ENCODE assay signal across 26 cellular contexts in the genomic region with DNA sequence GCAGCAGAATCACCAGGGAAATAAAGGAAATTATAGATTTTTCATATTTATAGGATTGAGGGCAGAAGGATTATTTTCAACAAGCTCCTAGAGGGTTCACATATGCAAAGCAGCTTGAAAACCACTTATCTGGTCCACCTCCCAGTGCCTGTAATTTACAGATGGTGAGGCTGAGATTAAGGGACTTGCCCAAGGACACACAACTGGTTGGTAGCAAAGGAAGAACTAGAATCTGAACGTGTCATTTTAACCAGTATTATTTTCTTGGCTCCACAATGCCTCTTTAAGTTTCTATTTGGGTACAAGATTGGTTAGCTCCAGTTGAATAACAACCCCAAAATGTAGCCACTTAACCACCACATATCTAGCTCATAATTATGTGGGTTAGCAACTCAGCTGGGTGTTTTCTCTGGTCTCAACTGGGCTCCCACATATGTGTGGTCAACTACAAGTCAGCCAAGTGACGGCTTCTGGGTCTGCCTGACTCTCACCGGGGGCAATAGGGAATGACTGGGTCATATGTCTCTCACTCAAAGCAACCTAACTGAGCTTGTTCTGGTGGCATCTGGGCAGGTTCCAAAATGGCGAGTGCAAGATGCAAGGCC.
"Had no signal": no experiment of that assay in that cellular context is flagged by ENCODE, and none has a peak within 500 bp of the region (broad histone marks: within the 10 kb centered on the region; RNA-seq: fewer than 3 reads in every experiment).

No MANE protein-coding gene starts in this region.

- H3K4me1 Mint-ChIP-seq: activated naive CD8-positive, alpha-beta T cell treated with anti-CD3 and anti-CD28 coated beads, Interleukin-2, amount 10 ng/mL, durations not matched to agents 7 days and 5 days had no signal

- FAIRE-seq: bronchial epithelial cell, endothelial cell of umbilical vein, frontal cortex had no signal

- H3K27me3 Mint-ChIP-seq: effector memory CD8-positive, alpha-beta T cell; type B pancreatic cell had no signal

- H3K36me3 ChIP-seq: colonic mucosa, esophagus muscularis mucosa, left lung, neutrophil, ovary, right atrium auricular region had no signal

- H3K27ac Mint-ChIP-seq: activated naive CD8-positive, alpha-beta T cell treated with anti-CD3 and anti-CD28 coated beads, Interleukin-2, amount 10 ng/mL, durations not matched to agents 7 days and 5 days; effector memory CD8-positive, alpha-beta T cell; nephron; type B pancreatic cell; WTC11 had no signal

- ATAC-seq: effector memory CD8-positive, alpha-beta T cell; left lung; psoas muscle; WTC11 had no signal

- H3K36me3 Mint-ChIP-seq: activated naive CD8-positive, alpha-beta T cell treated with anti-CD3 and anti-CD28 coated beads, Interleukin-2, amount 10 ng/mL, durations not matched to agents 7 days and 5 days; type B pancreatic cell; WTC11 had no signal

- H3K27me3 ChIP-seq: colonic mucosa, esophagus muscularis mucosa, hepatocyte, left lung, neutrophil, ovary, right atrium auricular region, testis had no signal

- H3K4me3 Mint-ChIP-seq: activated naive CD8-positive, alpha-beta T cell treated with anti-CD3 and anti-CD28 coated beads, Interleukin-2, amount 10 ng/mL, durations not matched to agents 7 days and 5 days; effector memory CD8-positive, alpha-beta T cell; nephron; type B pancreatic cell; WTC11 had no signal

- DNase-seq: activated naive CD4-positive, alpha-beta T cell treated with Interleukin-2 at 50 U/mL for 16 hours; activated naive CD8-positive, alpha-beta T cell treated with anti-CD3 and anti-CD28 coated beads, Interleukin-2, amount 10 ng/mL, durations not matched to agents 7 days and 5 days; activated T-cell treated with anti-CD3 and anti-CD28 coated beads, Interleukin-2, amount 50 U/mL, for 1 hour; amniotic stem cell; colonic mucosa; dorsolateral prefrontal cortex; effector memory CD8-positive, alpha-beta T cell; glutamatergic neuron; kidney glomerular epithelial cell; left lung; ovary; psoas muscle; stimulated activated CD4-positive, alpha-beta T cell treated with anti-CD3 and anti-CD28 coated beads, Interleukin-1b, Interleukin-23, amount 100 ng/mL, for 48 hours; T-helper 1 cell; testis had no signal

- H3K4me3 ChIP-seq: colonic mucosa, dorsolateral prefrontal cortex, esophagus muscularis mucosa, hepatocyte, left lung, lung, ovary, psoas muscle, right atrium auricular region, testis had no signal
